Comparison of ENCODE assay signal across 27 cellular contexts in the genomic region with DNA sequence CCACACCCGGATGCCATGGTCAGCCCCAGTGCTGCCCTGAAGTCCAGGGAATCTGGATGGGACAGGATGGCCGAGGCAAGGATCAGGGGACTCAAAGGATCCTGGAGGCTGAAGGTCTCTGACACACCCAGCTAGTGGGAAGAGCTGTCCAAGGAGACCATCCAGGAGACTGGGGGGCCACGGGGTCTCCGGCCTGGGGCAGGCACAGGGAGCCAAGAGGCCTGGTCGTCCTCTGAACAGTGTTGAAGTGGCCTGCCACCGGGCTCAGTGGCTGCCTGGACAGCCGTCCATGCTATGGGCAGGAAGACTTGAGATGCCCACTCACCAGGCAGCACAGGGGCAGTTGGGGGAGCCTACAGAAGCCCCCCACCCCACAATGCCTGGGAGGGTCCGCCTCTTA.
"Had no signal": no experiment of that assay in that cellular context is flagged by ENCODE, and none has a peak within 500 bp of the region (broad histone marks: within the 10 kb centered on the region; RNA-seq: fewer than 3 reads in every experiment).

No MANE protein-coding gene starts in this region.

- H3K4me1 ChIP-seq: stomach, suprapubic skin, testis, upper lobe of right lung, uterus, vagina had no signal

- H3K27me3 ChIP-seq: suprapubic skin, testis, thyroid gland, tibial nerve, upper lobe of left lung, upper lobe of right lung, uterus, vagina had no signal

- H3K27ac ChIP-seq: stomach, suprapubic skin, testis, thoracic aorta, thyroid gland, tibial artery, tibial nerve, upper lobe of left lung, upper lobe of right lung, uterus, vagina had no signal

- H3K9me3 ChIP-seq: stomach, suprapubic skin, testis, thoracic aorta, thyroid gland, tibial artery, tibial nerve, upper lobe of left lung, upper lobe of right lung, uterus, vagina had no signal

- H3K4me1 Mint-ChIP-seq: stimulated activated effector memory CD8-positive, alpha-beta T cell treated with anti-CD3 and anti-CD28 coated beads, Interleukin-12 subunit alpha, Interleukin-12 subunit beta, amount 100 ng/mL, for 72 hours had no signal

- H3K4me3 ChIP-seq: stomach, suprapubic skin, testis, thoracic aorta, thyroid gland, tibial artery, tibial nerve, upper lobe of left lung, upper lobe of right lung, uterus, vagina had no signal

- H3K9me3 Mint-ChIP-seq: stimulated activated effector memory CD8-positive, alpha-beta T cell treated with anti-CD3 and anti-CD28 coated beads, Interleukin-12 subunit alpha, Interleukin-12 subunit beta, amount 100 ng/mL, for 72 hours; stimulated activated memory B cell treated with anti-CD40 and anti-IgM and Interleukin-4, amounts not matched to agents 10 μg/mL and 1 μg/mL and 100 μg/mL, for 72 hours; stimulated activated naive B cell treated with anti-CD40 and anti-IgM and Interleukin-4, amounts not matched to agents 10 μg/mL and 1 μg/mL and 100 μg/mL, for 72 hours; stimulated activated naive CD8-positive, alpha-beta T cell treated with anti-CD3 and anti-CD28 coated beads, Interleukin-15, amount 100 ng/mL, for 72 hours; stimulated activated naive CD8-positive, alpha-beta T cell treated with anti-CD3 and anti-CD28 coated beads, Interleukin-15, Interleukin-2, amounts not matched to agents 100 ng/mL and 50 ng/mL, for 24 hours; type B pancreatic cell had no signal

- H3K4me3 Mint-ChIP-seq: stimulated activated effector memory CD8-positive, alpha-beta T cell treated with anti-CD3 and anti-CD28 coated beads, Interleukin-12 subunit alpha, Interleukin-12 subunit beta, amount 100 ng/mL, for 72 hours; stimulated activated memory B cell treated with anti-CD40 and anti-IgM and Interleukin-4, amounts not matched to agents 10 μg/mL and 1 μg/mL and 100 μg/mL, for 72 hours; stimulated activated naive B cell treated with anti-CD40 and anti-IgM and Interleukin-4, amounts not matched to agents 10 μg/mL and 1 μg/mL and 100 μg/mL, for 72 hours; stimulated activated naive CD8-positive, alpha-beta T cell treated with anti-CD3 and anti-CD28 coated beads, Interleukin-15, amount 100 ng/mL, for 72 hours; stimulated activated naive CD8-positive, alpha-beta T cell treated with anti-CD3 and anti-CD28 coated beads, Interleukin-15, Interleukin-2, amounts not matched to agents 100 ng/mL and 50 ng/mL, for 24 hours; type B pancreatic cell had no signal

- H3K36me3 Mint-ChIP-seq: stimulated activated effector memory CD8-positive, alpha-beta T cell treated with anti-CD3 and anti-CD28 coated beads, Interleukin-12 subunit alpha, Interleukin-12 subunit beta, amount 100 ng/mL, for 72 hours; stimulated activated memory B cell treated with anti-CD40 and anti-IgM and Interleukin-4, amounts not matched to agents 10 μg/mL and 1 μg/mL and 100 μg/mL, for 72 hours; stimulated activated naive B cell treated with anti-CD40 and anti-IgM and Interleukin-4, amounts not matched to agents 10 μg/mL and 1 μg/mL and 100 μg/mL, for 72 hours; type B pancreatic cell had no signal

- H3K27me3 Mint-ChIP-seq: stimulated activated naive CD8-positive, alpha-beta T cell treated with anti-CD3 and anti-CD28 coated beads, Interleukin-15, amount 100 ng/mL, for 72 hours; stimulated activated naive CD8-positive, alpha-beta T cell treated with anti-CD3 and anti-CD28 coated beads, Interleukin-15, Interleukin-2, amounts not matched to agents 100 ng/mL and 50 ng/mL, for 24 hours; type B pancreatic cell had no signal

- DNase-seq: stimulated activated CD4-positive, alpha-beta T cell treated with anti-CD3 and anti-CD28 coated beads, Interleukin-2, amount 100 ng/mL, for 24 hours; stimulated activated CD4-positive, alpha-beta T cell treated with anti-CD3 and anti-CD28 coated beads, Interleukin-2, amount 100 ng/mL, for 48 hours; stimulated activated CD4-positive, alpha-beta T cell treated with anti-CD3 and anti-CD28 coated beads, Interleukin-4, amount 100 ng/mL, for 1 hour; stimulated activated CD4-positive, alpha-beta T cell treated with anti-CD3 and anti-CD28 coated beads, Interleukin-4, amount 100 ng/mL, for 24 hours; stimulated activated CD4-positive, alpha-beta T cell treated with anti-CD3 and anti-CD28 coated beads, Interleukin-4, amount 100 ng/mL, for 4 hours; stimulated activated CD8-positive, alpha-beta memory T cell treated with anti-CD3 and anti-CD28 coated beads, Interleukin-4, amount 100 ng/mL, for 48 hours; stimulated activated naive B cell treated with anti-CD40 and anti-IgM and Interleukin-4, amounts not matched to agents 10 μg/mL and 1 μg/mL and 100 μg/mL, for 72 hours; stimulated activated naive CD4-positive, alpha-beta T cell; stimulated activated naive CD4-positive, alpha-beta T cell treated with Interleukin-2 at 50 U/mL for 16 hours; stimulated activated naive CD8-positive, alpha-beta T cell treated with anti-CD3 and anti-CD28 coated beads, Interleukin-15, amount 100 ng/mL, for 72 hours; stimulated activated naive CD8-positive, alpha-beta T cell treated with anti-CD3 and anti-CD28 coated beads, Interleukin-15, Interleukin-2, amounts not matched to agents 100 U/mL and 50 U/mL, for 24 hours; stomach; testis; tibial artery; trophoblast cell; uterus had no signal

- H3K27ac Mint-ChIP-seq: stimulated activated effector memory CD8-positive, alpha-beta T cell treated with anti-CD3 and anti-CD28 coated beads, Interleukin-12 subunit alpha, Interleukin-12 subunit beta, amount 100 ng/mL, for 72 hours; stimulated activated naive B cell treated with anti-CD40 and anti-IgM and Interleukin-4, amounts not matched to agents 10 μg/mL and 1 μg/mL and 100 μg/mL, for 72 hours; stimulated activated naive CD8-positive, alpha-beta T cell treated with anti-CD3 and anti-CD28 coated beads, Interleukin-15, Interleukin-2, amounts not matched to agents 100 ng/mL and 50 ng/mL, for 24 hours; type B pancreatic cell had no signal

- H3K36me3 ChIP-seq: stomach, suprapubic skin, thoracic aorta, thyroid gland, tibial artery, tibial nerve, upper lobe of left lung, upper lobe of right lung, uterus, vagina had no signal

- ATAC-seq: stimulated activated effector memory CD8-positive, alpha-beta T cell treated with anti-CD3 and anti-CD28 coated beads, Interleukin-12 subunit alpha, Interleukin-12 subunit beta, amount 100 ng/mL, for 72 hours; stimulated activated memory B cell treated with anti-CD40 and anti-IgM and Interleukin-4, amounts not matched to agents 10 μg/mL and 1 μg/mL and 100 μg/mL, for 72 hours; stimulated activated naive B cell treated with anti-CD40 and anti-IgM and Interleukin-4, amounts not matched to agents 10 μg/mL and 1 μg/mL and 100 μg/mL, for 72 hours; stimulated activated naive CD8-positive, alpha-beta T cell treated with anti-CD3 and anti-CD28 coated beads, Interleukin-15, amount 100 ng/mL, for 72 hours had no signal
